Comparison of ENCODE assay signal across 9 cellular contexts in genomic region chr5:148829734-148830133, GRCh38. TPM values are rescaled to one million over a fixed set of nuclear protein-coding genes. Genes with fewer than 3 reads are reported as not detected.
DNase-seq lines count a peak whose midpoint lies in the region; ATAC-seq and TF ChIP-seq lines count a peak whose summit lies in the region.
"Had no signal": no experiment of that assay in that cellular context is flagged by ENCODE, and none has a peak within 500 bp of the region (broad histone marks: within the 10 kb centered on the region; RNA-seq: fewer than 3 reads in every experiment).

No MANE protein-coding gene starts in this region.

- H3K4me1 ChIP-seq in lung (ENCODE audit: control insufficient read depth in 2 of 2, insufficient read depth in 2 of 2, low read length in 2 of 2) (peaks cover 10 to 24% of the 10 kb centered on the region in 2 donors), transverse colon (peaks cover 4 to 26% (median 12%) of the 10 kb centered on the region in 4 donors), Caco-2 (peaks cover 4% of the 10 kb centered on the region; the same call in 1 of the 2 replicates)

- CTCF ChIA-PET in activated naive CD4-positive, alpha-beta T cell treated with anti-CD3 and anti-CD28 coated beads for 36 hours (lab: Charles Lee) = interaction anchor here (0.6 to 1.6 kb wide), 2 partner anchors 9 to 439 kb away, joined by 3 to 5 read pairs; no protein-coding TSS in a partner anchor
- CTCF ChIA-PET in Caco-2 (lab: Charles Lee) = no interaction called here

- no peak for ATAC-seq in lung (ENCODE audit: insufficient read depth, low FRiP score)

- no peaks in the 10 kb centered on the region for H3K27me3 ChIP-seq in lung (ENCODE audit: control insufficient read depth, insufficient read depth)
- no peaks in the 10 kb centered on the region for H3K27me3 ChIP-seq in transverse colon
- H3K27me3 ChIP-seq in Caco-2 (replicated peaks; ENCODE audit: control insufficient read depth, insufficient read depth, low read length) = no peaks in the 10 kb centered on the region

- no peak for TF ChIP-seq EP300 in transverse colon (IDR thresholded peaks at IDR 0.05; ENCODE audit: low read depth)

- TF ChIP-seq CTCF in chondrocyte (IDR thresholded peaks at IDR 0.05) (no peak), lung (IDR thresholded peaks at IDR 0.05; ENCODE audit: control extremely low read depth, extremely low read depth) (no peak), transverse colon (IDR thresholded peaks at IDR 0.05) (no peak), Caco-2 (IDR thresholded peaks at IDR 0.05; ENCODE audit: insufficient read depth in 1 of 2, low read depth in 1 of 2, low read length in 1 of 2, severe bottlenecking in 1 of 2, unreplicated experiment in 1 of 2) (no peak)

- peaks cover 2% of the 10 kb centered on the region for H3K36me3 Mint-ChIP-seq in activated naive CD4-positive, alpha-beta T cell treated with anti-CD3 and anti-CD28 coated beads, Interleukin-2, amount 50 U/mL, for 24 hours
- no peaks in the 10 kb centered on the region for H3K36me3 Mint-ChIP-seq in activated naive CD4-positive, alpha-beta T cell treated with anti-CD3 and anti-CD28 coated beads for 36 hours (ENCODE audit: low read depth)
- H3K36me3 Mint-ChIP-seq in chondrocyte (ENCODE audit: low read depth) = no peaks in the 10 kb centered on the region
- H3K36me3 Mint-ChIP-seq in Caco-2 (ENCODE audit: insufficient read depth, unreplicated experiment) = no peaks in the 10 kb centered on the region

- H3K27ac Mint-ChIP-seq in activated naive CD4-positive, alpha-beta T cell treated with anti-CD3 and anti-CD28 coated beads, Interleukin-2, amount 50 U/mL, for 24 hours = no peak overlapping the region
- no peak overlapping the region for H3K27ac Mint-ChIP-seq in activated naive CD4-positive, alpha-beta T cell treated with anti-CD3 and anti-CD28 coated beads for 36 hours
- H3K27ac Mint-ChIP-seq in chondrocyte (ENCODE audit: unreplicated experiment) (no peak overlapping the region), Caco-2 (ENCODE audit: unreplicated experiment) (no peak overlapping the region)

- DNase-seq in activated naive CD4-positive, alpha-beta T cell treated with anti-CD3 and anti-CD28 coated beads for 36 hours = no peak
- DNase-seq in chondrocyte (ENCODE audit: low spot score) = no peak
- no peak for DNase-seq in lung (ENCODE audit: low spot score)
- DNase-seq in transverse colon = no peak
- DNase-seq in NCI-H146 (lab: John Stamatoyannopoulos, UW) = no peak
- no peak for DNase-seq in retina
- DNase-seq in Caco-2 = no peak

- TF ChIP-seq POLR2A in transverse colon (IDR thresholded peaks at IDR 0.05) = no peak

- peak overlapping the region; percentile 67 for H3K4me3 Mint-ChIP-seq in activated naive CD4-positive, alpha-beta T cell treated with anti-CD3 and anti-CD28 coated beads, Interleukin-2, amount 50 U/mL, for 24 hours
- H3K4me3 Mint-ChIP-seq in activated naive CD4-positive, alpha-beta T cell treated with anti-CD3 and anti-CD28 coated beads for 36 hours = no peak overlapping the region
- H3K4me3 Mint-ChIP-seq in chondrocyte (ENCODE audit: unreplicated experiment) (peak overlapping the region; percentile 23), Caco-2 (ENCODE audit: unreplicated experiment) (no peak overlapping the region)

- H3K4me1 Mint-ChIP-seq in activated naive CD4-positive, alpha-beta T cell treated with anti-CD3 and anti-CD28 coated beads, Interleukin-2, amount 50 U/mL, for 24 hours = peaks cover 25% of the 10 kb centered on the region
- peaks cover 15% of the 10 kb centered on the region for H3K4me1 Mint-ChIP-seq in activated naive CD4-positive, alpha-beta T cell treated with anti-CD3 and anti-CD28 coated beads for 36 hours (ENCODE audit: low read depth)
- H3K4me1 Mint-ChIP-seq in chondrocyte (ENCODE audit: low read depth) (peaks cover 43% of the 10 kb centered on the region), Caco-2 (ENCODE audit: low read depth, unreplicated experiment) (peaks cover 8% of the 10 kb centered on the region)

- in situ Hi-C loops in transverse colon (cut with MboI; ENCODE audit: low pct_ligation_motif_present in 1 of 4, low pct_unique_long_range_greater_than_20kb in 1 of 4, low sequenced_read_pairs in 3 of 4) = no loop called here

- 49 to 69% methylated on average over 5 of the region's 5 CpGs for WGBS in lung, 2 donors
- 69 to 83% methylated on average over 4 to 5 of the region's 5 CpGs for WGBS in transverse colon (ENCODE audit: low coverage in 1 of 2), 2 donors

- H3K27me3 Mint-ChIP-seq in activated naive CD4-positive, alpha-beta T cell treated with anti-CD3 and anti-CD28 coated beads, Interleukin-2, amount 50 U/mL, for 24 hours = no peaks in the 10 kb centered on the region
- H3K27me3 Mint-ChIP-seq in activated naive CD4-positive, alpha-beta T cell treated with anti-CD3 and anti-CD28 coated beads for 36 hours (ENCODE audit: low read depth) = peaks cover 23% of the 10 kb centered on the region
- H3K27me3 Mint-ChIP-seq in chondrocyte (ENCODE audit: low read depth) (no peaks in the 10 kb centered on the region), Caco-2 (ENCODE audit: insufficient read depth, unreplicated experiment) (peaks cover 31% of the 10 kb centered on the region)

- peak overlapping the region; percentile 34 to 66 for H3K27ac ChIP-seq in lung (ENCODE audit: low read depth in 1 of 2, low read length in 1 of 2)
- peak overlapping the region in 3 of 4 donors; percentile 1 to 85 (median 31) for H3K27ac ChIP-seq in transverse colon
- H3K27ac ChIP-seq: SK-N-MC had no signal

- H3K36me3 ChIP-seq in lung (ENCODE audit: control insufficient read depth in 2 of 2, insufficient read depth in 2 of 2, low read length in 2 of 2) (no peaks in the 10 kb centered on the region), transverse colon (no peaks in the 10 kb centered on the region), Caco-2 (ENCODE audit: control insufficient read depth, insufficient read depth, low read length) (no peaks in the 10 kb centered on the region)

- POLR2A ChIA-PET in Caco-2 (lab: Charles Lee) = no interaction called here

- intact Hi-C loops in activated naive CD4-positive, alpha-beta T cell treated with anti-CD3 and anti-CD28 coated beads for 36 hours (cut with micrococcal nuclease) = loop anchor here (5.0 kb wide), 3 partner anchors 58 to 283 kb away; no protein-coding TSS in a partner anchor
- intact Hi-C loops in transverse colon (cut with DNase I; ENCODE audit: low total_unique reads) = no loop called here
- intact Hi-C loops in Caco-2 (cut with micrococcal nuclease; ENCODE audit: unreplicated experiment) = no loop called here

- no TSS peak for BruUV-seq in Caco-2 (replicated peaks; lab: Mats Ljungman, UMichigan)

- H3K4me3 ChIP-seq in lung (peak overlapping the region; percentile 42), transverse colon (peak overlapping the region in 2 of 4 donors; percentile 11 to 54), Caco-2 (ENCODE audit: low read depth, low read length) (no peak overlapping the region)
- H3K4me3 ChIP-seq: SK-N-MC had no signal

- no peaks in the 10 kb centered on the region for H3K9me3 Mint-ChIP-seq in activated naive CD4-positive, alpha-beta T cell treated with anti-CD3 and anti-CD28 coated beads, Interleukin-2, amount 50 U/mL, for 24 hours
- H3K9me3 Mint-ChIP-seq in activated naive CD4-positive, alpha-beta T cell treated with anti-CD3 and anti-CD28 coated beads for 36 hours = no peaks in the 10 kb centered on the region
- no peaks in the 10 kb centered on the region for H3K9me3 Mint-ChIP-seq in chondrocyte (ENCODE audit: low read depth)
- no peaks in the 10 kb centered on the region for H3K9me3 Mint-ChIP-seq in Caco-2 (ENCODE audit: unreplicated experiment)

- H3K9me3 ChIP-seq in lung (ENCODE audit: control insufficient read depth in 2 of 2, insufficient read depth in 1 of 2, low read length in 1 of 2) (no peaks in the 10 kb centered on the region), transverse colon (no peaks in the 10 kb centered on the region), Caco-2 (no peaks in the 10 kb centered on the region)

RNA-seq across cellular contexts. Expression of gene ADRB2, which starts 3.3 kb away (rescaled TPM):
- total RNA-seq in activated naive CD4-positive, alpha-beta T cell treated with anti-CD3 and anti-CD28 coated beads for 36 hours = under 1 TPM; 0.21 to 0.32 TPM
- 0.40 to 1.2 TPM (median 0.54 TPM) in 3 replicates for total RNA-seq in chondrocyte
- 10 to 100 TPM in 1 of 2 donors, 1 to 10 TPM in 1; 8.0 to 18.4 TPM for total RNA-seq in lung
- 10 to 100 TPM in 1 of 2 donors, 1 to 10 TPM in 1; 3.5 to 11.0 TPM for polyA plus RNA-seq in lung
- 1 to 10 TPM in 3 of 4 donors, under 1 TPM in 1; 1.00 to 3.5 (median 1.7) TPM for total RNA-seq in transverse colon
- total RNA-seq in Caco-2 (2022) = not detected in 2 replicates

Comparison
In these comparisons a context has a peak if more than half of its experiments do, and no peak if none do; other contexts are left out.
1. H3K4me3 Mint-ChIP-seq: peak in activated naive CD4-positive, alpha-beta T cell treated with anti-CD3 and anti-CD28 coated beads, Interleukin-2, amount 50 U/mL, for 24 hours (single experiment) and chondrocyte (single experiment); none in activated naive CD4-positive, alpha-beta T cell treated with anti-CD3 and anti-CD28 coated beads for 36 hours (single experiment) and Caco-2 (single experiment).